17 cellular contexts compared by ENCODE assay signal in genomic region chr9:92711146-92711545, GRCh38. TPM values are rescaled to one million over a fixed set of nuclear protein-coding genes. Genes with fewer than 3 reads are reported as not detected.
A peak's percentile ranks its signal among the peaks of the same experiment; 100 is the strongest.
DNase-seq lines count a peak whose midpoint lies in the region; ATAC-seq and TF ChIP-seq lines count a peak whose summit lies in the region.
"Had no signal": no experiment of that assay in that cellular context is flagged by ENCODE, and none has a peak within 500 bp of the region (broad histone marks: within the 10 kb centered on the region; RNA-seq: fewer than 3 reads in every experiment).

No MANE protein-coding gene starts in this region.

- no peak overlapping the region for H2AK5ac ChIP-seq in trophoblast cell (ENCODE audit: low read length)

- no peaks in the 10 kb centered on the region for H3F3A ChIP-seq in PC-3 (ENCODE audit: low read length, unreplicated experiment)

- peak overlapping the region; percentile 11 for H3K27ac Mint-ChIP-seq in activated T-helper 1 cell treated with anti-CD3 and anti-CD28 coated beads, Interleukin-12 subunit alpha, Interleukin-12 subunit beta, Interleukin-2, Interleukin-4 antibody, amounts not matched to agents 30 ng/mL and 10 ng/mL and 1 ng/mL, durations not matched to agents 14 hours and 24 hours and 36 hours
- H3K27ac Mint-ChIP-seq: H9 had no signal

- no peaks in the 10 kb centered on the region for H3K27me3 ChIP-seq in left ventricle myocardium inferior (ENCODE audit: low read depth)
- no peaks in the 10 kb centered on the region for H3K27me3 ChIP-seq in right atrium auricular region
- H3K27me3 ChIP-seq in vagina, result no peaks in the 10 kb centered on the region
- H3K27me3 ChIP-seq in trophoblast cell (ENCODE audit: insufficient read depth, low read length), result no peaks in the 10 kb centered on the region
- no peaks in the 10 kb centered on the region for H3K27me3 ChIP-seq in PC-3 (ENCODE audit: low read length)

- H3K23ac ChIP-seq in trophoblast cell (ENCODE audit: low read length), result no peak overlapping the region

- H3K4me1 Mint-ChIP-seq in activated T-helper 1 cell treated with anti-CD3 and anti-CD28 coated beads, Interleukin-12 subunit alpha, Interleukin-12 subunit beta, Interleukin-2, Interleukin-4 antibody, amounts not matched to agents 30 ng/mL and 10 ng/mL and 1 ng/mL, durations not matched to agents 14 hours and 24 hours and 36 hours (ENCODE audit: low read depth), result peaks cover 29% of the 10 kb centered on the region
- H3K4me1 Mint-ChIP-seq: H9 had no signal

- no peak overlapping the region for H2BK12ac ChIP-seq in trophoblast cell (ENCODE audit: low read length)

- no peak overlapping the region for H3K14ac ChIP-seq in trophoblast cell (ENCODE audit: low read length)

- no peaks in the 10 kb centered on the region for H4K20me1 ChIP-seq in PC-3 (ENCODE audit: low read length)

- H3K36me3 Mint-ChIP-seq in activated T-helper 1 cell treated with anti-CD3 and anti-CD28 coated beads, Interleukin-12 subunit alpha, Interleukin-12 subunit beta, Interleukin-2, Interleukin-4 antibody, amounts not matched to agents 30 ng/mL and 10 ng/mL and 1 ng/mL, durations not matched to agents 14 hours and 24 hours and 36 hours (ENCODE audit: low read depth), result peaks cover 23% of the 10 kb centered on the region

- H4K12ac ChIP-seq in trophoblast cell (ENCODE audit: low read depth, low read length), result no peak overlapping the region

- H3K27me3 Mint-ChIP-seq in activated T-helper 1 cell treated with anti-CD3 and anti-CD28 coated beads, Interleukin-12 subunit alpha, Interleukin-12 subunit beta, Interleukin-2, Interleukin-4 antibody, amounts not matched to agents 30 ng/mL and 10 ng/mL and 1 ng/mL, durations not matched to agents 14 hours and 24 hours and 36 hours (ENCODE audit: insufficient read depth), result no peaks in the 10 kb centered on the region

- H3K79me1 ChIP-seq in trophoblast cell (ENCODE audit: low read length), result no peaks in the 10 kb centered on the region

- no CpG with 5 or more reads among the region's 2 CpGs for WGBS in trophoblast cell (ENCODE audit: extremely low coverage, insufficient coverage, insufficient read length)

- H3K9me3 Mint-ChIP-seq in activated T-helper 1 cell treated with anti-CD3 and anti-CD28 coated beads, Interleukin-12 subunit alpha, Interleukin-12 subunit beta, Interleukin-2, Interleukin-4 antibody, amounts not matched to agents 30 ng/mL and 10 ng/mL and 1 ng/mL, durations not matched to agents 14 hours and 24 hours and 36 hours, result no peaks in the 10 kb centered on the region
- H3K9me3 Mint-ChIP-seq: H9 had no signal

- CTCF ChIA-PET in PC-3 (lab: Charles Lee), result no interaction called here

- DNase-seq in left ventricle myocardium inferior, result no peak
- DNase-seq in right atrium auricular region (ENCODE audit: low spot score), result no peak
- no peak for DNase-seq in activated T-helper 1 cell treated with anti-CD3 and anti-CD28 coated beads, Interleukin-12 subunit alpha, Interleukin-12 subunit beta, Interleukin-2, Interleukin-4 antibody, amounts not matched to agents 30 ng/mL and 10 ng/mL and 1 ng/mL, durations not matched to agents 14 hours and 24 hours and 36 hours (ENCODE audit: low spot score)
- DNase-seq in left colon, result no peak
- no peak for DNase-seq in vagina (ENCODE audit: extremely low spot score in 2 of 2)
- DNase-seq in SIG-M5 (lab: John Stamatoyannopoulos, UW), result no peak
- no peak for DNase-seq in trophoblast cell
- DNase-seq in PC-3, result no peak
- DNase-seq: anterior cingulate cortex; effector memory CD4-positive, alpha-beta T cell; H9; IMR-90; islet precursor cell; mesendoderm; NCI-H187; NCI-H226; right cardiac atrium had no signal

- ATAC-seq in left colon, result peak; percentile 17
- ATAC-seq in PC-3, result no peak
- ATAC-seq: right cardiac atrium had no signal

- no peaks in the 10 kb centered on the region for H3K9me3 ChIP-seq in left ventricle myocardium inferior (replicated peaks)
- no peaks in the 10 kb centered on the region for H3K9me3 ChIP-seq in right atrium auricular region
- H3K9me3 ChIP-seq in vagina, result no peaks in the 10 kb centered on the region
- no peaks in the 10 kb centered on the region for H3K9me3 ChIP-seq in trophoblast cell (ENCODE audit: insufficient read depth, low read depth, low read length)
- H3K9me3 ChIP-seq in PC-3 (ENCODE audit: low read length), result no peaks in the 10 kb centered on the region

- intact Hi-C loops in left ventricle myocardium inferior (cut with micrococcal nuclease) (no loop called here), left colon (cut with DNase I, micrococcal nuclease) (loop anchor here in 1 of 2 donors (10.0 kb wide), 1 partner anchor 84 kb away; no protein-coding TSS in a partner anchor), vagina (cut with DNase I) (no loop called here), PC-3 (cut with micrococcal nuclease) (no loop called here)
- intact Hi-C loops in activated T-helper 1 cell treated with anti-CD3 and anti-CD28 coated beads, Interleukin-12 subunit alpha, Interleukin-12 subunit beta, Interleukin-2, Interleukin-4 antibody, amounts not matched to agents 30 ng/mL and 10 ng/mL and 1 ng/mL, durations not matched to agents 14 hours and 24 hours and 36 hours (cut with micrococcal nuclease), result no loop called here

- H4K91ac ChIP-seq in trophoblast cell (ENCODE audit: low read depth, low read length), result no peak overlapping the region

- H3K9ac ChIP-seq in trophoblast cell (ENCODE audit: low read length) (no peak overlapping the region), PC-3 (ENCODE audit: low read length) (no peak overlapping the region)

- H3K27ac ChIP-seq in left ventricle myocardium inferior (replicated peaks) (peak overlapping the region; percentile 58), right atrium auricular region (no peak overlapping the region), vagina (peak overlapping the region; percentile 30), trophoblast cell (ENCODE audit: low read depth, low read length) (no peak overlapping the region), PC-3 (ENCODE audit: low read length) (no peak overlapping the region)

- TF ChIP-seq POLR2A in vagina (IDR thresholded peaks at IDR 0.05), result no peak

- no peak overlapping the region for H3K4me3 ChIP-seq in left ventricle myocardium inferior
- no peak overlapping the region for H3K4me3 ChIP-seq in right atrium auricular region
- no peak overlapping the region for H3K4me3 ChIP-seq in vagina
- H3K4me3 ChIP-seq in trophoblast cell (ENCODE audit: low read depth, low read length), result no peak overlapping the region
- H3K4me3 ChIP-seq in PC-3 (ENCODE audit: low read length), result no peak overlapping the region

- no peak overlapping the region for H3K4me3 Mint-ChIP-seq in activated T-helper 1 cell treated with anti-CD3 and anti-CD28 coated beads, Interleukin-12 subunit alpha, Interleukin-12 subunit beta, Interleukin-2, Interleukin-4 antibody, amounts not matched to agents 30 ng/mL and 10 ng/mL and 1 ng/mL, durations not matched to agents 14 hours and 24 hours and 36 hours
- H3K4me3 Mint-ChIP-seq: H9 had no signal

- peaks cover 29% of the 10 kb centered on the region for H3K4me1 ChIP-seq in left ventricle myocardium inferior
- H3K4me1 ChIP-seq in right atrium auricular region, result peaks cover 0 to 22% of the 10 kb centered on the region in 2 donors
- H3K4me1 ChIP-seq in vagina, result peaks cover 23% of the 10 kb centered on the region
- peaks cover 3 to 4% of the 10 kb centered on the region in 2 experiments for H3K4me1 ChIP-seq in trophoblast cell (ENCODE audit: control insufficient read depth in 1 of 2, insufficient read depth in 2 of 2, low read length in 2 of 2)
- H3K4me1 ChIP-seq in PC-3 (ENCODE audit: insufficient read depth, low read length), result peaks cover 22% of the 10 kb centered on the region

- H2AFZ ChIP-seq in trophoblast cell (ENCODE audit: insufficient read depth, low read length, poor library complexity) (no peak overlapping the region), PC-3 (ENCODE audit: low read length) (no peak overlapping the region)

- POLR2A ChIA-PET in PC-3 (lab: Charles Lee; ENCODE audit: unreplicated experiment), result no interaction called here

- H2BK5ac ChIP-seq in trophoblast cell (ENCODE audit: low read depth, low read length, poor library complexity), result no peak overlapping the region

- H2BK120ac ChIP-seq in trophoblast cell (ENCODE audit: insufficient read depth, low read length, poor library complexity), result no peak overlapping the region

- no peak overlapping the region for H3K4ac ChIP-seq in trophoblast cell (ENCODE audit: low read depth, low read length)

- H3K18ac ChIP-seq in trophoblast cell (ENCODE audit: low read length), result no peak overlapping the region

- H3K79me2 ChIP-seq in trophoblast cell (ENCODE audit: control insufficient read depth, insufficient read depth, low read length, poor library complexity), result no peaks in the 10 kb centered on the region
- H3K79me2 ChIP-seq in PC-3 (ENCODE audit: low read length), result no peaks in the 10 kb centered on the region

- no TSS peak for BruUV-seq in PC-3 (replicated peaks; lab: Mats Ljungman, UMichigan)

- H3K9me2 ChIP-seq in PC-3 (replicated peaks; ENCODE audit: low read length), result no peaks in the 10 kb centered on the region

- no peak overlapping the region for H3K4me2 ChIP-seq in trophoblast cell (ENCODE audit: low read length)
- no peak overlapping the region for H3K4me2 ChIP-seq in PC-3 (ENCODE audit: low read length)

- no peak overlapping the region for H4K8ac ChIP-seq in trophoblast cell (ENCODE audit: low read depth, low read length)

- H3K36me3 ChIP-seq in left ventricle myocardium inferior, result peaks cover 58% of the 10 kb centered on the region
- peaks cover 35% of the 10 kb centered on the region for H3K36me3 ChIP-seq in right atrium auricular region
- peaks cover 0 to 40% of the 10 kb centered on the region in 2 donors for H3K36me3 ChIP-seq in vagina
- H3K36me3 ChIP-seq in trophoblast cell (ENCODE audit: control insufficient read depth in 1 of 2, insufficient read depth in 2 of 2, low read length in 2 of 2), result peaks cover 51 to 52% of the 10 kb centered on the region in 2 experiments
- H3K36me3 ChIP-seq in PC-3 (ENCODE audit: low read depth, low read length), result peaks cover 2% of the 10 kb centered on the region

- TF ChIP-seq CTCF in left ventricle myocardium inferior (IDR thresholded peaks at IDR 0.05; ENCODE audit: borderline replicate concordance), result no peak
- TF ChIP-seq CTCF in right atrium auricular region (IDR thresholded peaks at IDR 0.05), result no peak
- no peak for TF ChIP-seq CTCF in vagina (IDR thresholded peaks at IDR 0.05)
- no peak for TF ChIP-seq CTCF in PC-3 (conservative IDR thresholded peaks at IDR 0.05; ENCODE audit: low read depth, low read length)

RNA-seq across cellular contexts. Expression of gene IPPK, which starts 41.2 kb away (rescaled TPM):
- total RNA-seq in left ventricle myocardium inferior, result 7.3 TPM
- total RNA-seq in right atrium auricular region, result 10 to 100 TPM in 1 of 2 donors, 1 to 10 TPM in 1; 8.9 to 13.1 TPM
- total RNA-seq in activated T-helper 1 cell treated with anti-CD3 and anti-CD28 coated beads, Interleukin-12 subunit alpha, Interleukin-12 subunit beta, Interleukin-2, Interleukin-4 antibody, amounts not matched to agents 30 ng/mL and 10 ng/mL and 1 ng/mL, durations not matched to agents 14 hours and 24 hours and 36 hours, result 14.8 and 14.9 TPM in 2 replicates
- 1 to 10 TPM; 7.1 to 9.5 TPM for total RNA-seq in left colon
- 39.5 TPM for total RNA-seq in vagina
- polyA plus RNA-seq in trophoblast cell (2013), result 7.8 and 8.4 TPM in 2 replicates
- 10.6 and 13.2 TPM in 2 replicates for total RNA-seq in PC-3 (2014; rRNA removed)

RNA-seq across cellular contexts. Expression of gene BICD2, which starts 53.5 kb away (rescaled TPM):
- total RNA-seq in left ventricle myocardium inferior (37.3 TPM), right atrium auricular region (10 to 100 TPM; 32.2 to 40.4 TPM), left colon (10 to 100 TPM in 1 of 2 donors, 1 to 10 TPM in 1; 6.2 to 12.9 TPM), vagina (82.7 TPM), PC-3 (2014; rRNA removed) (26.3 and 36.9 TPM in 2 replicates)
- 28.9 and 29.4 TPM in 2 replicates for total RNA-seq in activated T-helper 1 cell treated with anti-CD3 and anti-CD28 coated beads, Interleukin-12 subunit alpha, Interleukin-12 subunit beta, Interleukin-2, Interleukin-4 antibody, amounts not matched to agents 30 ng/mL and 10 ng/mL and 1 ng/mL, durations not matched to agents 14 hours and 24 hours and 36 hours
- 25.7 and 26.4 TPM in 2 replicates for polyA plus RNA-seq in trophoblast cell (2013)

Comparison
In these comparisons a context has a peak if more than half of its experiments do, and no peak if none do; other contexts are left out.
1. H3K27ac ChIP-seq: peak in left ventricle myocardium inferior (single experiment) and vagina (single experiment); none in right atrium auricular region (0 of 2), trophoblast cell (single experiment) and PC-3 (single experiment).